In the genomic region with DNA sequence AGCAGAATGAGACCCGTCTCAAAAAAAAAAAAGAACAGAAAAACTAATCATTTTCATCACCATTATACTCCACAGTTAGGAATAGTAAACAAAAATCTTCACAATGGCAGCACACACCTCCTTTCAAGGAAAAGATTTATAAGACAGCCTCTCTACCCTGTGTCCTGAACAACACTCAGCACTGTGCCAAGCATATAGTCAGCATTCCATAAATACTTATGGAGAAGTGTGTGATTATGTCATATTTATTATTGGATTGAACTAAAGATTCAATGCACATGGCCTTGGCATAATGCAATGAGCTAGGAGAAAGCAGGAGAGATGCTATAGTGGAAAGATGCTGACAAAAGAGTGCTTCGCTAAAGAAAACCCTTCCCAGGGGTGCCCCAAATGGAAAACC, we compare ENCODE assay signal across 16 cellular contexts. TPM values are rescaled to one million over a fixed set of nuclear protein-coding genes. Genes with fewer than 3 reads are reported as not detected.
DNase-seq lines count a peak whose midpoint lies in the region; ATAC-seq, FAIRE-seq and TF ChIP-seq lines count a peak whose summit lies in the region.
"Had no signal": no experiment of that assay in that cellular context is flagged by ENCODE, and none has a peak within 500 bp of the region (broad histone marks: within the 10 kb centered on the region; RNA-seq: fewer than 3 reads in every experiment).

No MANE protein-coding gene starts in this region.

- DNase-seq in SK-N-SH, result no peak
- DNase-seq in astrocyte (ENCODE audit: low read depth), result peak; percentile 13
- peak; percentile 24 for DNase-seq in fibroblast of pulmonary artery (ENCODE audit: low read depth)
- DNase-seq in sigmoid colon, result no peak
- DNase-seq in NCI-H146 (lab: John Stamatoyannopoulos, UW), result no peak
- no peak for DNase-seq in T-helper 17 cell
- DNase-seq: AML-193; Caco-2; CD8-positive, alpha-beta memory T cell; DND-41; H7 had no signal

- CTCF ChIA-PET in SK-N-SH (lab: Yijun Ruan, JAX), result interaction anchor here (2.9 kb wide), 1 partner anchor 18 kb away, joined by 11 read pairs; no protein-coding TSS in a partner anchor

- TF ChIP-seq EP300 in SK-N-SH (IDR thresholded peaks at IDR 0.05; ENCODE audit: borderline replicate concordance in 1 of 2, low read depth in 1 of 2, low read length in 1 of 2) (no peak), sigmoid colon (IDR thresholded peaks at IDR 0.05) (no peak)

- H3K36me3 ChIP-seq in SK-N-SH (replicated peaks in 1 of 2; ENCODE audit: control insufficient read depth in 1 of 2, insufficient read depth in 2 of 2, low read length in 1 of 2) (peaks cover 7 to 49% of the 10 kb centered on the region in 2 experiments), astrocyte (ENCODE audit: insufficient read depth, low read length) (peaks cover 80% of the 10 kb centered on the region), sigmoid colon (peaks cover 5 to 58% (median 29%) of the 10 kb centered on the region in 4 donors)
- H3K36me3 ChIP-seq: BLaER1 had no signal

- H3K79me2 ChIP-seq in SK-N-SH (ENCODE audit: insufficient read depth) (no peaks in the 10 kb centered on the region), astrocyte (ENCODE audit: insufficient read depth, low read length) (no peaks in the 10 kb centered on the region)

- no peak for TF ChIP-seq POLR2A in sigmoid colon (IDR thresholded peaks at IDR 0.05)

- H3K27ac Mint-ChIP-seq in astrocyte (ENCODE audit: unreplicated experiment) (no peak overlapping the region), T-helper 17 cell (no peak overlapping the region)
- H3K27ac Mint-ChIP-seq: CD8-positive, alpha-beta memory T cell; GM23338 had no signal

- intact Hi-C loops in sigmoid colon (cut with DNase I), result no loop called here

- H3K4me3 Mint-ChIP-seq in astrocyte (ENCODE audit: unreplicated experiment) (no peak overlapping the region), T-helper 17 cell (no peak overlapping the region)
- H3K4me3 Mint-ChIP-seq: CD8-positive, alpha-beta memory T cell; GM23338 had no signal

- H3K9me3 ChIP-seq in SK-N-SH, result no peaks in the 10 kb centered on the region
- H3K9me3 ChIP-seq in astrocyte (ENCODE audit: insufficient read depth, low read depth, low read length), result no peaks in the 10 kb centered on the region
- no peaks in the 10 kb centered on the region for H3K9me3 ChIP-seq in sigmoid colon
- H3K9me3 ChIP-seq in T-helper 17 cell (ENCODE audit: control insufficient read depth, low read length, poor library complexity, severe bottlenecking), result no peaks in the 10 kb centered on the region
- H3K9me3 ChIP-seq: BLaER1, Caco-2 had no signal

- WGBS in SK-N-SH (ENCODE audit: low lambda C conversion rate), result 97% methylated on average over 2 of the region's 2 CpGs
- 91 to 92% methylated on average over 2 of the region's 2 CpGs for WGBS in sigmoid colon, 2 donors

- H3K27me3 Mint-ChIP-seq in astrocyte (ENCODE audit: low read depth, unreplicated experiment) (no peaks in the 10 kb centered on the region), T-helper 17 cell (no peaks in the 10 kb centered on the region)

- H3K36me3 Mint-ChIP-seq in astrocyte (ENCODE audit: low read depth, unreplicated experiment) (peaks cover 36% of the 10 kb centered on the region), T-helper 17 cell (ENCODE audit: low read depth) (no peaks in the 10 kb centered on the region)
- H3K36me3 Mint-ChIP-seq: CD8-positive, alpha-beta memory T cell had no signal

- no peak for TF ChIP-seq RAD21 in SK-N-SH (IDR thresholded peaks at IDR 0.05; ENCODE audit: low read length)

- TF ChIP-seq CTCF in SK-N-SH (IDR thresholded peaks at IDR 0.05) (no peak), astrocyte (IDR thresholded peaks at IDR 0.05; ENCODE audit: insufficient read depth, low read depth, low read length) (no peak), fibroblast of pulmonary artery (IDR thresholded peaks at IDR 0.05; ENCODE audit: low read length, missing control alignments) (no peak), sigmoid colon (IDR thresholded peaks at IDR 0.05) (no peak)

- no peaks in the 10 kb centered on the region for H3K9me3 Mint-ChIP-seq in astrocyte (ENCODE audit: unreplicated experiment)
- H3K9me3 Mint-ChIP-seq: CD8-positive, alpha-beta memory T cell; GM23338 had no signal

- H2AFZ ChIP-seq in SK-N-SH (ENCODE audit: low read depth), result no peak overlapping the region
- no peak overlapping the region for H2AFZ ChIP-seq in astrocyte (ENCODE audit: low read depth, low read length)
- H2AFZ ChIP-seq: GM23338 had no signal

- H3K9me2 ChIP-seq in SK-N-SH, result no peaks in the 10 kb centered on the region

- H3K9ac ChIP-seq in SK-N-SH (no peak overlapping the region), astrocyte (ENCODE audit: low read length) (no peak overlapping the region)
- H3K9ac ChIP-seq: BLaER1 had no signal

- no peak for FAIRE-seq in astrocyte (lab: Jason Lieb, UNC)

- peak; percentile 62 for ATAC-seq in SK-N-SH treated with all-trans-retinoic acid at 6 μM for 48 hours
- no peak for ATAC-seq in HG02763 (IDR thresholded peaks at IDR 0.05; ENCODE audit: unreplicated experiment)
- ATAC-seq in T-helper 17 cell, result no peak
- ATAC-seq: GM23338 had no signal

- H4K20me1 ChIP-seq in SK-N-SH (ENCODE audit: insufficient read depth) (no peaks in the 10 kb centered on the region), astrocyte (ENCODE audit: insufficient read depth, low read length) (peaks cover 33% of the 10 kb centered on the region)
- H4K20me1 ChIP-seq: BLaER1 had no signal

- H3K4me1 Mint-ChIP-seq in astrocyte (ENCODE audit: low read depth, unreplicated experiment) (peaks cover 3% of the 10 kb centered on the region), T-helper 17 cell (peaks cover 8% of the 10 kb centered on the region)
- H3K4me1 Mint-ChIP-seq: GM23338 had no signal

- POLR2A ChIA-PET in SK-N-SH (lab: Yijun Ruan, JAX), result no interaction called here

- H3K4me2 ChIP-seq in SK-N-SH (no peak overlapping the region), astrocyte (ENCODE audit: low read length) (no peak overlapping the region)
- H3K4me2 ChIP-seq: GM23338 had no signal

- H3F3A ChIP-seq in SK-N-SH (replicated peaks; ENCODE audit: insufficient read depth), result peaks cover 4% of the 10 kb centered on the region

- H3K4me3 ChIP-seq in SK-N-SH (ENCODE audit: low read depth in 2 of 2, low read length in 1 of 2) (no peak overlapping the region), astrocyte (ENCODE audit: insufficient read depth, low read depth, low read length) (no peak overlapping the region), fibroblast of pulmonary artery (replicated peaks; ENCODE audit: low read depth, low read length) (no peak overlapping the region), sigmoid colon (no peak overlapping the region)
- H3K4me3 ChIP-seq: BLaER1, GM23338 had no signal

- H3K27ac ChIP-seq in SK-N-SH (ENCODE audit: low read depth in 2 of 2, low read length in 1 of 2), result no peak overlapping the region
- H3K27ac ChIP-seq in astrocyte (ENCODE audit: low read depth, low read length), result no peak overlapping the region
- peak overlapping the region in 3 of 4 donors; percentile 73 to 89 (median 88) for H3K27ac ChIP-seq in sigmoid colon
- H3K27ac ChIP-seq: 22Rv1, BLaER1 had no signal

- peaks cover 0 to 1% of the 10 kb centered on the region in 2 experiments; a peak in 1 of 4 replicates for H3K4me1 ChIP-seq in SK-N-SH (ENCODE audit: control insufficient read depth in 1 of 2, insufficient read depth in 2 of 2, low read depth in 1 of 2, low read length in 1 of 2)
- no peaks in the 10 kb centered on the region for H3K4me1 ChIP-seq in astrocyte (ENCODE audit: insufficient read depth, low read length)
- peaks cover 0 to 55% (median 30%) of the 10 kb centered on the region in 4 donors for H3K4me1 ChIP-seq in sigmoid colon
- H3K4me1 ChIP-seq: Caco-2 had no signal

- no peaks in the 10 kb centered on the region for H3K27me3 ChIP-seq in SK-N-SH (ENCODE audit: insufficient read depth)
- H3K27me3 ChIP-seq in astrocyte (ENCODE audit: insufficient read depth, low read length), result no peaks in the 10 kb centered on the region
- H3K27me3 ChIP-seq in sigmoid colon, result no peaks in the 10 kb centered on the region
- H3K27me3 ChIP-seq: BLaER1 had no signal

TF ChIP-seq in SK-N-SH treated with all-trans-retinoic acid at 6 μM for 48 hours, 23 proteins besides CTCF, POLR2A, EP300 and RAD21 (continues in another document):
- TF ChIP-seq GLIS3 (CRISPR knock-in tag; IDR thresholded peaks at IDR 0.05) (no peak), SNAI2 (CRISPR knock-in tag; IDR thresholded peaks at IDR 0.05) (no peak), ZNF70 (CRISPR knock-in tag; IDR thresholded peaks at IDR 0.05) (no peak), ARNTL (CRISPR knock-in tag; IDR thresholded peaks at IDR 0.05; ENCODE audit: borderline replicate concordance, low read depth) (no peak), ZNF8 (CRISPR knock-in tag; IDR thresholded peaks at IDR 0.05) (no peak)

TF ChIP-seq in SK-N-SH, 30 proteins besides CTCF, POLR2A, EP300 and RAD21:
- TF ChIP-seq NFIC (IDR thresholded peaks at IDR 0.05; ENCODE audit: borderline replicate concordance) (no peak), ELF1 (IDR thresholded peaks at IDR 0.05) (no peak)

RNA-seq across cellular contexts. Expression of a gene that starts 52.6 kb away (rescaled TPM):
- polyA plus RNA-seq in SK-N-SH (2012; rRNA removed) (48.2 and 54.2 TPM in 2 replicates), sigmoid colon (10 to 100 TPM; 24.7 to 49.5 (median 46.2) TPM)
- 37.9 and 43.6 TPM in 2 replicates for polyA plus RNA-seq in SK-N-SH (2012; cell fraction: cytosol; rRNA removed)
- 36.8 and 41.4 TPM in 2 replicates for polyA plus RNA-seq in SK-N-SH (2012; cell fraction: nucleus; rRNA removed)
- total RNA-seq in astrocyte (159 and 169 TPM in 2 replicates), sigmoid colon (100 to 1,000 TPM; 120 to 189 (median 134) TPM), T-helper 17 cell (under 1 TPM in 1 of 2 donors, not detected in 1; 0.50 TPM)
- polyA plus RNA-seq: CD8-positive, alpha-beta memory T cell had no signal

Comparison
In these comparisons a context has a peak if more than half of its experiments do, and no peak if none do; other contexts are left out.
1. DNase-seq: peak in astrocyte (single experiment) and fibroblast of pulmonary artery (single experiment); none in SK-N-SH (single experiment), sigmoid colon (single experiment), NCI-H146 (single experiment) and T-helper 17 cell (0 of 3).
2. H3K27ac ChIP-seq: peak in sigmoid colon (3 of 4); none in SK-N-SH (0 of 2) and astrocyte (single experiment).
3. RNA of a gene that starts 52.6 kb away (total RNA-seq): 159 to 169 TPM in astrocyte and 120 to 189 TPM in sigmoid colon; 0.50 TPM in T-helper 17 cell; every median in the first group is over 10 times any median in the second.